8 cellular contexts compared by ENCODE assay signal in the genomic region with DNA sequence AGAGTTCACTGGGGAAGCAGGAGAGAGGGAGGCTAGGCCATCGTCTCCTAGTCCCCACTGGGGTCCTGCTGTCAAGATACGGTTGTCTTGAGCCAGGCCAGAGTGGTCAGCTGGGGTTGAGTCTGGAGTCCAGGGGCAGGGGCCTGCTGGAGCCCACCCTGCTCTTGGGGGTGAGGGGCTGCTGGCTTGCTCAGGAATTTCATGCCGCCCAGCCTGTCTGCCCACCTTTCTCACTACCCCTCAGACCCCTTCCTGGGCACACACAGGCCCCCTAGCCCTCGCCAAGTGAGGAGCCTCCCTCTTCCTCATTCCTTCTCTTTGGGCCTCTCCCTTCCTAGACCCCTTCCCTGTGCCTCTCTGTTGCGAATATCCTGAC. TPM values are rescaled to one million over a fixed set of nuclear protein-coding genes. Genes with fewer than 3 reads are reported as not detected.
A peak's percentile ranks its signal among the peaks of the same experiment; 100 is the strongest.
DNase-seq lines count a peak whose midpoint lies in the region; ATAC-seq, FAIRE-seq and TF ChIP-seq lines count a peak whose summit lies in the region.

No MANE protein-coding gene starts in this region.

- peaks cover 28% of the 10 kb centered on the region for H3K36me3 Mint-ChIP-seq in HFFc6 (ENCODE audit: low read depth)
- H3K36me3 Mint-ChIP-seq in mesothelial cell of epicardium = no peaks in the 10 kb centered on the region

- H3K4me2 ChIP-seq in K562 (ENCODE audit: insufficient read depth, low read length) = peak overlapping the region; percentile 94

- 42% methylated on average over 4 of the region's 5 CpGs for WGBS in K562 (ENCODE audit: insufficient coverage, low coverage, missing lambda C conversion rate)

- DNase-seq in HFFc6 (no peak), K562 (ENCODE audit: extremely low read depth in 1 of 4, low spot score in 3 of 4) (no peak), mesothelial cell of epicardium (ENCODE audit: low spot score in 2 of 2, unreplicated experiment in 2 of 2) (no peak)
- no peak for DNase-seq in activated CD4-positive, alpha-beta T cell treated with anti-CD3 and anti-CD28 coated beads, Interleukin-2, amount 50 U/mL, for 48 hours

- TSS peak; percentile 70 for BruUV-seq in K562 (replicated peaks; lab: Mats Ljungman, UMichigan)

- CTCF ChIA-PET in K562 (lab: Yijun Ruan, JAX; ENCODE audit: low intra/inter-chr PET ratio) = no interaction called here

- no peak for TF ChIP-seq EP300 in K562 (IDR thresholded peaks at IDR 0.05; ENCODE audit: low read length)

- peaks cover 31% of the 10 kb centered on the region for H3K27me3 Mint-ChIP-seq in HFFc6 (ENCODE audit: insufficient read depth)
- no peaks in the 10 kb centered on the region for H3K27me3 Mint-ChIP-seq in mesothelial cell of epicardium (ENCODE audit: low read depth)

- intact Hi-C loops in K562 (cut with micrococcal nuclease) = no loop called here

- TF ChIP-seq RAD21 in K562 (CRISPR knock-in tag; conservative IDR thresholded peaks at IDR 0.05 in 1 of 2, IDR thresholded peaks at IDR 0.05 in 1 of 2) = no peak

- no peak for TF ChIP-seq POLR2A in K562 (conservative IDR thresholded peaks at IDR 0.05)

- H3K9ac ChIP-seq in K562 (ENCODE audit: insufficient read depth in 1 of 2, low read depth in 2 of 2, low read length in 2 of 2) = peak overlapping the region; percentile 91 to 99

- FAIRE-seq in K562 (lab: Jason Lieb, UNC) = no peak

- POLR2A ChIA-PET in K562 (lab: Yijun Ruan, JAX) = interaction anchor here (1.0 kb wide), 1 partner anchor 15 kb away, joined by 3 read pairs; no protein-coding TSS in a partner anchor

- peaks cover 9 to 62% of the 10 kb centered on the region in 2 experiments; a peak in 4 of 5 replicates for H3K4me1 ChIP-seq in K562 (replicated peaks in 1 of 2; ENCODE audit: control insufficient read depth in 2 of 2, insufficient read depth in 2 of 2, low read length in 2 of 2)

- H3K4me1 Mint-ChIP-seq in HFFc6 (ENCODE audit: low read depth) = peaks cover 20% of the 10 kb centered on the region
- H3K4me1 Mint-ChIP-seq in mesothelial cell of epicardium = peaks cover 38% of the 10 kb centered on the region

- H3K4me3 Mint-ChIP-seq in HFFc6 (peak overlapping the region; percentile 91), mesothelial cell of epicardium (peak overlapping the region; percentile 96)

- H3K4me3 ChIP-seq in K562 = peak overlapping the region; percentile 55; the same call in 1 of the 2 replicates

- in situ Hi-C loops in K562 (cut with MboI) = no loop called here

- no peak for ATAC-seq in K562
- ATAC-seq in GM18517 (IDR thresholded peaks at IDR 0.05; ENCODE audit: unreplicated experiment) = no peak
- ATAC-seq in GM21381 (IDR thresholded peaks at IDR 0.05; ENCODE audit: unreplicated experiment) = no peak
- ATAC-seq in GM21576 (IDR thresholded peaks at IDR 0.05; ENCODE audit: unreplicated experiment) = no peak

- peak overlapping the region; percentile 66 for H3K27ac Mint-ChIP-seq in HFFc6
- peak overlapping the region; percentile 94 for H3K27ac Mint-ChIP-seq in mesothelial cell of epicardium

- H2AFZ ChIP-seq in K562 (ENCODE audit: low read depth, low read length) = no peak overlapping the region

- H3K27ac ChIP-seq in 22Rv1 (peak overlapping the region; percentile 94), K562 (ENCODE audit: extremely low read depth, low read depth, low read length) (peak overlapping the region; percentile 78; the same call in 1 of the 3 replicates)

- peaks cover 39% of the 10 kb centered on the region for H4K20me1 ChIP-seq in K562 (replicated peaks; ENCODE audit: control insufficient read depth, insufficient read depth, low read length)

- TF ChIP-seq CTCF in 22Rv1 (IDR thresholded peaks at IDR 0.05) = no peak
- no peak for TF ChIP-seq CTCF in HFFc6 (IDR thresholded peaks at IDR 0.05)
- no peak for TF ChIP-seq CTCF in K562 (IDR thresholded peaks at IDR 0.05 in 2 of 3, conservative IDR thresholded peaks at IDR 0.05 in 1 of 3; ENCODE audit: insufficient read depth in 2 of 3, low read depth in 1 of 3, low read length in 3 of 3)
- no peak for TF ChIP-seq CTCF in mesothelial cell of epicardium (IDR thresholded peaks at IDR 0.05; ENCODE audit: unreplicated experiment)

- peaks cover 7% of the 10 kb centered on the region for H3K9me1 ChIP-seq in K562 (ENCODE audit: control insufficient read depth, insufficient read depth, low read length)

- peaks cover 93% of the 10 kb centered on the region for H3K79me2 ChIP-seq in K562 (ENCODE audit: control insufficient read depth, insufficient read depth, low read length)

- no peaks in the 10 kb centered on the region; the same call in 1 of the 2 replicates for H3K9me3 ChIP-seq in K562 (replicated peaks; ENCODE audit: control insufficient read depth, insufficient read depth, low read depth, low read length)

- peaks cover 57% of the 10 kb centered on the region for H3K36me3 ChIP-seq in K562 (ENCODE audit: control insufficient read depth, insufficient read depth, low read length)

- H3K27me3 ChIP-seq in K562 (ENCODE audit: control insufficient read depth in 2 of 2, insufficient read depth in 2 of 2, low read length in 2 of 2) = no peaks in the 10 kb centered on the region

- H3K9me3 Mint-ChIP-seq in HFFc6 = peaks cover 12% of the 10 kb centered on the region
- H3K9me3 Mint-ChIP-seq in mesothelial cell of epicardium = no peaks in the 10 kb centered on the region

RNA-seq across cellular contexts. Expression of a gene that starts 1.3 kb away (rescaled TPM):
- total RNA-seq in HFFc6 (2021; fragmentation: NEBNext Ultra II Directional; extraction: Animal tissue kit (Norgen Biotek cat#: 25700)) = 10 to 100 TPM; 81.4 to 88.3 (median 85.3) TPM
- 31.9 and 110 TPM in 2 replicates for total RNA-seq in K562 (2011; cell fraction: chromatin; rRNA removed; ENCODE audit: low replicate concordance)
- total RNA-seq in K562 (2011; cell fraction: nucleolus; rRNA removed) = 74.5 and 76.3 TPM in 2 replicates
- 45.7 and 51.9 TPM in 2 replicates for total RNA-seq in K562 (2011; cell fraction: nucleoplasm; rRNA removed)
- total RNA-seq in K562 (2014; rRNA removed) (55.5 and 79.2 TPM in 2 replicates), K562 (2014; rRNA removed; fragmentation: Illumina TruSeq; extraction: Trizol) (24.3 and 29.9 TPM in 2 replicates), K562 (2015; rRNA removed; fragmentation: Illumina TruSeq; extraction: Trizol) (42.8 and 45.9 TPM in 2 replicates), K562 (2021) (109 and 113 TPM in 2 replicates), mesothelial cell of epicardium (63.1 to 68.5 TPM (median 66.1 TPM) in 3 replicates)
- polyA plus RNA-seq in K562 (2011; rRNA removed) (41.6 and 61.6 TPM in 2 replicates), K562 (2014; fragmentation: Illumina TruSeq; extraction: Trizol) (40.8 and 76.8 TPM in 2 replicates), K562 (2014; fragmentation: Nextera tagmentation; extraction: Ambion mirVana) (1 to 10 TPM; 1.1 to 1.5 TPM), K562 (2014; rRNA removed) (55.5 and 63.3 TPM in 2 replicates)
- 63.2 and 103 TPM in 2 replicates for polyA plus RNA-seq in K562 (2011; cell fraction: cytosol; rRNA removed)
- polyA plus RNA-seq in K562 (2011; cell fraction: nucleus; rRNA removed) = 105 and 141 TPM in 2 replicates
- polyA plus RNA-seq in K562 (2012) = 99.7 and 110 TPM in 2 replicates
- 24.9 and 30.1 TPM in 2 replicates for polyA minus RNA-seq in K562 (2011; rRNA and poly(A)+ RNA removed)
- polyA minus RNA-seq in K562 (2011; cell fraction: cytosol; rRNA and poly(A)+ RNA removed) = 51.2 and 66.0 TPM in 2 replicates
- polyA minus RNA-seq in K562 (2011; cell fraction: nucleus; rRNA and poly(A)+ RNA removed) = 25.8 and 29.9 TPM in 2 replicates

RNA-seq across cellular contexts. Expression of a gene that starts 8.4 kb away (rescaled TPM):
- total RNA-seq in HFFc6 (2021; fragmentation: NEBNext Ultra II Directional; extraction: Animal tissue kit (Norgen Biotek cat#: 25700)) = 1 to 10 TPM in 1 of 6 experiments, under 1 TPM in 5; 0.31 to 1.2 (median 0.65) TPM
- total RNA-seq in K562 (2011; cell fraction: chromatin; rRNA removed; ENCODE audit: low replicate concordance) = 8.2 and 15.9 TPM in 2 replicates
- total RNA-seq in K562 (2011; cell fraction: nucleolus; rRNA removed) = 15.8 and 18.8 TPM in 2 replicates
- total RNA-seq in K562 (2011; cell fraction: nucleoplasm; rRNA removed) = 11.4 and 14.5 TPM in 2 replicates
- total RNA-seq in K562 (2014; rRNA removed) = 2.9 and 3.5 TPM in 2 replicates
- total RNA-seq in K562 (2014; rRNA removed; fragmentation: Illumina TruSeq; extraction: Trizol) = 0.58 and 0.77 TPM in 2 replicates
- 0.94 and 1.8 TPM in 2 replicates for total RNA-seq in K562 (2015; rRNA removed; fragmentation: Illumina TruSeq; extraction: Trizol)
- total RNA-seq in K562 (2021) = 3.0 and 3.1 TPM in 2 replicates
- 5.3 and 13.0 TPM in 2 replicates for polyA plus RNA-seq in K562 (2011; rRNA removed)
- polyA plus RNA-seq in K562 (2011; cell fraction: cytosol; rRNA removed) = 4.8 and 7.7 TPM in 2 replicates
- 65.3 and 85.4 TPM in 2 replicates for polyA plus RNA-seq in K562 (2011; cell fraction: nucleus; rRNA removed)
- 6.6 and 10.4 TPM in 2 replicates for polyA plus RNA-seq in K562 (2012)
- polyA plus RNA-seq in K562 (2014; fragmentation: Illumina TruSeq; extraction: Trizol) = 2.1 and 2.2 TPM in 2 replicates
- polyA plus RNA-seq in K562 (2014; fragmentation: Nextera tagmentation; extraction: Ambion mirVana) = under 1 TPM; 0.25 to 0.63 TPM
- polyA plus RNA-seq in K562 (2014; rRNA removed) = 3.8 and 6.1 TPM in 2 replicates
- polyA minus RNA-seq in K562 (2011; rRNA and poly(A)+ RNA removed) = 1.2 and 2.2 TPM in 2 replicates
- 1.8 TPM in 1 of 2 replicates, not detected in the other for polyA minus RNA-seq in K562 (2011; cell fraction: cytosol; rRNA and poly(A)+ RNA removed)
- polyA minus RNA-seq in K562 (2011; cell fraction: nucleus; rRNA and poly(A)+ RNA removed) = 4.6 and 8.0 TPM in 2 replicates
- total RNA-seq in mesothelial cell of epicardium = 1.1 to 1.5 TPM (median 1.3 TPM) in 3 replicates

RNA-seq across cellular contexts. Expression of a gene that starts 21.1 kb away (rescaled TPM):
- total RNA-seq in HFFc6 (2021; fragmentation: NEBNext Ultra II Directional; extraction: Animal tissue kit (Norgen Biotek cat#: 25700)) = 100 to 1,000 TPM in 1 of 6 experiments, 10 to 100 TPM in 5; 77.9 to 118 (median 82.5) TPM
- 153 and 616 TPM in 2 replicates for total RNA-seq in K562 (2011; cell fraction: chromatin; rRNA removed; ENCODE audit: low replicate concordance)
- 429 and 449 TPM in 2 replicates for total RNA-seq in K562 (2011; cell fraction: nucleolus; rRNA removed)
- 168 and 178 TPM in 2 replicates for total RNA-seq in K562 (2011; cell fraction: nucleoplasm; rRNA removed)
- total RNA-seq in K562 (2014; rRNA removed) = 35.9 and 37.1 TPM in 2 replicates
- 4.5 and 7.0 TPM in 2 replicates for total RNA-seq in K562 (2014; rRNA removed; fragmentation: Illumina TruSeq; extraction: Trizol)
- total RNA-seq in K562 (2015; rRNA removed; fragmentation: Illumina TruSeq; extraction: Trizol) = 20.2 and 23.9 TPM in 2 replicates
- 65.5 and 93.5 TPM in 2 replicates for total RNA-seq in K562 (2021)
- polyA plus RNA-seq in K562 (2011; rRNA removed) = 12.6 and 21.4 TPM in 2 replicates
- 19.4 and 51.6 TPM in 2 replicates for polyA plus RNA-seq in K562 (2011; cell fraction: cytosol; rRNA removed)
- polyA plus RNA-seq in K562 (2011; cell fraction: nucleus; rRNA removed) = 204 and 342 TPM in 2 replicates
- polyA plus RNA-seq in K562 (2012) = 41.5 and 96.4 TPM in 2 replicates
- polyA plus RNA-seq in K562 (2014; fragmentation: Illumina TruSeq; extraction: Trizol) = 6.9 and 21.8 TPM in 2 replicates
- under 1 TPM; 0.23 to 0.28 TPM for polyA plus RNA-seq in K562 (2014; fragmentation: Nextera tagmentation; extraction: Ambion mirVana)
- polyA plus RNA-seq in K562 (2014; rRNA removed) = 42.3 and 54.4 TPM in 2 replicates
- 11.9 and 18.2 TPM in 2 replicates for polyA minus RNA-seq in K562 (2011; rRNA and poly(A)+ RNA removed)
- 46.2 and 53.6 TPM in 2 replicates for polyA minus RNA-seq in K562 (2011; cell fraction: cytosol; rRNA and poly(A)+ RNA removed)
- polyA minus RNA-seq in K562 (2011; cell fraction: nucleus; rRNA and poly(A)+ RNA removed) = 87.5 and 110 TPM in 2 replicates
- total RNA-seq in mesothelial cell of epicardium = 173 to 183 TPM (median 175 TPM) in 3 replicates

RNA-seq across cellular contexts. Expression of a gene that starts 39.6 kb away (rescaled TPM):
- under 1 TPM; 0.06 to 0.56 (median 0.11) TPM for total RNA-seq in HFFc6 (2021; fragmentation: NEBNext Ultra II Directional; extraction: Animal tissue kit (Norgen Biotek cat#: 25700))
- 3.2 and 16.5 TPM in 2 replicates for total RNA-seq in K562 (2011; cell fraction: chromatin; rRNA removed; ENCODE audit: low replicate concordance)
- 11.3 and 11.6 TPM in 2 replicates for total RNA-seq in K562 (2011; cell fraction: nucleolus; rRNA removed)
- 3.2 and 5.9 TPM in 2 replicates for total RNA-seq in K562 (2011; cell fraction: nucleoplasm; rRNA removed)
- total RNA-seq in K562 (2014; rRNA removed) (1.5 and 2.6 TPM in 2 replicates), K562 (2014; rRNA removed; fragmentation: Illumina TruSeq; extraction: Trizol) (0.10 and 0.15 TPM in 2 replicates), K562 (2015; rRNA removed; fragmentation: Illumina TruSeq; extraction: Trizol) (0.68 and 1.7 TPM in 2 replicates), K562 (2021) (4.5 and 7.0 TPM in 2 replicates), mesothelial cell of epicardium (8.9 to 9.8 TPM (median 9.8 TPM) in 3 replicates)
- polyA plus RNA-seq in K562 (2011; rRNA removed) (0.84 and 1.9 TPM in 2 replicates), K562 (2014; fragmentation: Illumina TruSeq; extraction: Trizol) (0.28 and 0.73 TPM in 2 replicates), K562 (2014; fragmentation: Nextera tagmentation; extraction: Ambion mirVana) (not detected), K562 (2014; rRNA removed) (3.1 and 3.7 TPM in 2 replicates)
- 1.4 and 1.9 TPM in 2 replicates for polyA plus RNA-seq in K562 (2011; cell fraction: cytosol; rRNA removed)
- polyA plus RNA-seq in K562 (2011; cell fraction: nucleus; rRNA removed) = 6.6 and 12.7 TPM in 2 replicates
- 1.7 and 2.9 TPM in 2 replicates for polyA plus RNA-seq in K562 (2012)
- 0.32 and 0.90 TPM in 2 replicates for polyA minus RNA-seq in K562 (2011; rRNA and poly(A)+ RNA removed)
- polyA minus RNA-seq in K562 (2011; cell fraction: cytosol; rRNA and poly(A)+ RNA removed) = 1.1 and 1.5 TPM in 2 replicates
- polyA minus RNA-seq in K562 (2011; cell fraction: nucleus; rRNA and poly(A)+ RNA removed) = 2.0 and 2.2 TPM in 2 replicates

RNA-seq across cellular contexts. Expression of a gene that starts 48.4 kb away (rescaled TPM):
- total RNA-seq in HFFc6 (2021; fragmentation: NEBNext Ultra II Directional; extraction: Animal tissue kit (Norgen Biotek cat#: 25700)) = 10 to 100 TPM; 32.7 to 39.4 (median 37.5) TPM
- 73.3 and 236 TPM in 2 replicates for total RNA-seq in K562 (2011; cell fraction: chromatin; rRNA removed; ENCODE audit: low replicate concordance)
- total RNA-seq in K562 (2011; cell fraction: nucleolus; rRNA removed) = 205 and 257 TPM in 2 replicates
- total RNA-seq in K562 (2011; cell fraction: nucleoplasm; rRNA removed) = 108 and 122 TPM in 2 replicates
- total RNA-seq in K562 (2014; rRNA removed) (83.0 and 110 TPM in 2 replicates), K562 (2014; rRNA removed; fragmentation: Illumina TruSeq; extraction: Trizol) (2.6 and 4.3 TPM in 2 replicates), K562 (2015; rRNA removed; fragmentation: Illumina TruSeq; extraction: Trizol) (15.7 and 16.0 TPM in 2 replicates), K562 (2021) (79.1 and 85.0 TPM in 2 replicates), mesothelial cell of epicardium (45.9 to 49.0 TPM (median 47.2 TPM) in 3 replicates)
- polyA plus RNA-seq in K562 (2011; rRNA removed) (76.1 and 91.6 TPM in 2 replicates), K562 (2014; fragmentation: Illumina TruSeq; extraction: Trizol) (43.3 and 74.6 TPM in 2 replicates), K562 (2014; fragmentation: Nextera tagmentation; extraction: Ambion mirVana) (1 to 10 TPM; 1.5 to 9.8 TPM), K562 (2014; rRNA removed) (116 TPM in 2 replicates)
- 165 and 312 TPM in 2 replicates for polyA plus RNA-seq in K562 (2011; cell fraction: cytosol; rRNA removed)
- 329 and 477 TPM in 2 replicates for polyA plus RNA-seq in K562 (2011; cell fraction: nucleus; rRNA removed)
- polyA plus RNA-seq in K562 (2012) = 71.4 and 87.7 TPM in 2 replicates
- 19.6 and 40.3 TPM in 2 replicates for polyA minus RNA-seq in K562 (2011; rRNA and poly(A)+ RNA removed)
- 53.2 and 86.4 TPM in 2 replicates for polyA minus RNA-seq in K562 (2011; cell fraction: cytosol; rRNA and poly(A)+ RNA removed)
- polyA minus RNA-seq in K562 (2011; cell fraction: nucleus; rRNA and poly(A)+ RNA removed) = 96.5 and 139 TPM in 2 replicates
